In the genomic region with DNA sequence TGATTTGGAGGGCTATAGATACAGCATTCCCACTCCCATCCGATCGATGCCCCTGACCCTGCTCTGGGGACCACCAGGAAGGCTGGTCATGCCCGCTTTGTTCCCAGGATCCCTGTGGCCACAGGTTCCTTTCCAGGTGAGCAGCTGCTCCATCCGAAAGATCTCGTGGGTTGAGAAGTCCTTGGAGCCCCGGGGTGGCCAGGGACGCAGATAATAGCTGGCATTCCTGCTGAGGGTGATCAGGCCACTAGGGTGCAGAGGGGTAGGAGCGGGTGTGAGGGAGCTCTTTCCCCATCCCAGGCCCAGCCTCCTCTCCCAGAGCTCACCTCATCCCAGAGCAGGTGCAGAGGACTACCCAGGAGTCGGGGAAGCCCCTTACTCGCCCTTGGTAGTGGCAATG, we compare ENCODE assay signal across 15 cellular contexts. TPM values are rescaled to one million over a fixed set of nuclear protein-coding genes. Genes with fewer than 3 reads are reported as not detected.
DNase-seq lines count a peak whose midpoint lies in the region; ATAC-seq, FAIRE-seq and TF ChIP-seq lines count a peak whose summit lies in the region.
"Had no signal": no experiment of that assay in that cellular context is flagged by ENCODE, and none has a peak within 500 bp of the region (broad histone marks: within the 10 kb centered on the region; RNA-seq: fewer than 3 reads in every experiment).

No MANE protein-coding gene starts in this region.

- intact Hi-C loops in Right ventricle myocardium inferior (cut with DNase I) (no loop called here), Right ventricle myocardium superior (cut with DNase I) (loop anchor here (10.0 kb wide), 2 partner anchors 80 to 400 kb away; no protein-coding TSS in a partner anchor)

- ATAC-seq in Right ventricle myocardium inferior (no peak), Right ventricle myocardium superior (ENCODE audit: poor library complexity) (no peak)

- DNase-seq in DMS53 (lab: John Stamatoyannopoulos, UW) (peak; percentile 25), DMS53 treated with DMSO at 0.1 percent for 48 hours (lab: John Stamatoyannopoulos, UW; ENCODE audit: unreplicated experiment) (no peak), Right ventricle myocardium inferior (ENCODE audit: missing footprints) (peak; percentile 21), Right ventricle myocardium superior (no peak), epithelial cell of esophagus (ENCODE audit: low read depth) (no peak), urothelium cell line (ENCODE audit: low spot score) (peak; percentile 21), NCI-H1092 treated with DMSO at 0.1 percent for 48 hours (lab: John Stamatoyannopoulos, UW) (no peak), DMS 273 treated with DMSO at 0.1 percent for 48 hours (lab: John Stamatoyannopoulos, UW) (no peak)
- DNase-seq: ACHN; CD4-positive, alpha-beta T cell had no signal

- peak; percentile 5 for TF ChIP-seq CTCF in epithelial cell of esophagus (IDR thresholded peaks at IDR 0.05; ENCODE audit: insufficient read depth, low read depth, low read length, missing control alignments)

- FAIRE-seq in urothelium cell line (lab: Jason Lieb, UNC): no peak
- FAIRE-seq: H1 had no signal

- no peak overlapping the region for H3K4me3 ChIP-seq in epithelial cell of esophagus (ENCODE audit: low read length)
- H3K4me3 ChIP-seq: BLaER1 treated with 17β-estradiol and CSF1 and Interleukin-3, amounts not matched to agents 10 nM and 100 nM; HAP-1 had no signal

RNA-seq across cellular contexts. Expression of a gene that starts 7.4 kb away (rescaled TPM):
- 13.4 TPM for total RNA-seq in Right ventricle myocardium inferior
- 12.6 TPM for total RNA-seq in Right ventricle myocardium superior
- total RNA-seq: CD4-positive, alpha-beta T cell; Daoy; HT-29 had no signal

RNA-seq across cellular contexts. Expression of a gene that starts 11.2 kb away (rescaled TPM):
- total RNA-seq in Right ventricle myocardium inferior (not detected), Right ventricle myocardium superior (not detected)
- total RNA-seq: CD4-positive, alpha-beta T cell; Daoy; H1; HT-29 had no signal

RNA-seq across cellular contexts. Expression of a gene that starts 38.0 kb away (rescaled TPM):
- total RNA-seq in Right ventricle myocardium inferior (9.5 TPM), Right ventricle myocardium superior (9.6 TPM)
- total RNA-seq: Daoy, H1, HT-29 had no signal

RNA-seq across cellular contexts. Expression of a gene that starts 58.0 kb away (rescaled TPM):
- total RNA-seq in Right ventricle myocardium inferior (17.5 TPM), Right ventricle myocardium superior (16.6 TPM)
- total RNA-seq: HT-29 had no signal

Comparison
In these comparisons a context has a peak if more than half of its experiments do, and no peak if none do; other contexts are left out.
1. DNase-seq: peak in DMS53 (single experiment), Right ventricle myocardium inferior (single experiment) and urothelium cell line (single experiment); none in DMS53 treated with DMSO at 0.1 percent for 48 hours (single experiment), Right ventricle myocardium superior (single experiment), epithelial cell of esophagus (single experiment), NCI-H1092 treated with DMSO at 0.1 percent for 48 hours (single experiment) and DMS 273 treated with DMSO at 0.1 percent for 48 hours (single experiment).